8 cellular contexts compared by ENCODE assay signal in genomic region chr11:60899021-60899936, GRCh38. TPM values are rescaled to one million over a fixed set of nuclear protein-coding genes. Genes with fewer than 3 reads are reported as not detected.
DNase-seq lines count a peak whose midpoint lies in the region; ATAC-seq and TF ChIP-seq lines count a peak whose summit lies in the region.

No MANE protein-coding gene starts in this region.

- H3K4me3 ChIP-seq in HFF-Myc (replicated peaks; ENCODE audit: low read depth, low read length): no peak overlapping the region
- no peak overlapping the region for H3K4me3 ChIP-seq in tibial artery

- intact Hi-C loops in tibial artery (cut with DNase I; ENCODE audit: low total_unique reads): no loop called here

- DNase-seq in SKM-1 treated with dmso at 0.1 percent for 144 hours (lab: John Stamatoyannopoulos, UW; ENCODE audit: unreplicated experiment) (peak; percentile 26), SKM-1 (lab: John Stamatoyannopoulos, UW; ENCODE audit: unreplicated experiment) (no peak), HFF-Myc (ENCODE audit: extremely low read depth, low read depth) (peak; percentile 58), OCI-M1 (lab: John Stamatoyannopoulos, UW) (peak; percentile 76), left lobe of liver (ENCODE audit: low spot score) (no peak), tibial artery (no peak)
- DNase-seq in central memory CD4-positive, alpha-beta T cell: peak; percentile 27

- H3K4me1 ChIP-seq in tibial artery: peaks cover 0 to 7% (median 3%) of the 10 kb centered on the region in 4 donors

- no peaks in the 10 kb centered on the region for H3K9me3 ChIP-seq in tibial artery

- H3K27me3 ChIP-seq in tibial artery: no peaks in the 10 kb centered on the region

- H3K36me3 ChIP-seq in tibial artery: peaks cover 67 to 94% (median 89%) of the 10 kb centered on the region in 3 donors

- peak; percentile 95 for TF ChIP-seq CTCF in HFF-Myc (IDR thresholded peaks at IDR 0.05; ENCODE audit: low read depth, low read length, missing control alignments)
- peak; percentile 74 to 93 for TF ChIP-seq CTCF in tibial artery (IDR thresholded peaks at IDR 0.05)

- H3K27ac ChIP-seq in tibial artery: no peak overlapping the region

- ATAC-seq in left lobe of liver (peak; percentile 83), GM21360 (IDR thresholded peaks at IDR 0.05; ENCODE audit: unreplicated experiment) (no peak)

RNA-seq across cellular contexts. Expression of gene PRPF19, which starts 7.1 kb away (rescaled TPM):
- 44.9 TPM for total RNA-seq in left lobe of liver

RNA-seq across cellular contexts. Expression of gene TMEM109, which starts 14.7 kb away (rescaled TPM):
- 36.9 TPM for total RNA-seq in left lobe of liver

RNA-seq across cellular contexts. Expression of gene TMEM132A, which starts 25.0 kb away (rescaled TPM):
- total RNA-seq in left lobe of liver: 2.1 TPM

RNA-seq across cellular contexts. Expression of gene ZP1, which starts 31.9 kb away (rescaled TPM):
- total RNA-seq in left lobe of liver: not detected

RNA-seq across cellular contexts. Expression of gene PTGDR2, which starts 43.5 kb away (rescaled TPM):
- total RNA-seq in left lobe of liver: 0.18 TPM

Comparison
In these comparisons a context has a peak if more than half of its experiments do, and no peak if none do; other contexts are left out.
1. DNase-seq: peak in SKM-1 treated with dmso at 0.1 percent for 144 hours (single experiment), HFF-Myc (single experiment), OCI-M1 (single experiment) and central memory CD4-positive, alpha-beta T cell (single experiment); none in SKM-1 (single experiment), left lobe of liver (single experiment) and tibial artery (0 of 2).